Comparison of ENCODE assay signal across 1 cellular context in genomic region chr6:13504611-13505344, GRCh38.
TF ChIP-seq lines count a peak whose summit lies in the region.

No MANE protein-coding gene starts in this region.

TF ChIP-seq in endothelial cell of umbilical vein, 7 proteins besides CTCF, POLR2A, EP300 and RAD21:
- TF ChIP-seq MAX (IDR thresholded peaks at IDR 0.05; ENCODE audit: insufficient read depth, insufficient read length) (no peak), EZH2 (IDR thresholded peaks at IDR 0.05; ENCODE audit: borderline replicate concordance, low read depth, low read length, severe bottlenecking) (no peak), GATA2 (IDR thresholded peaks at IDR 0.05; ENCODE audit: insufficient read depth, insufficient read length, low read depth, low read length) (peak; percentile 75)
